In genomic region chr6:113774122-113774835, GRCh38 we compare ENCODE assay signal across 13 cellular contexts.
DNase-seq lines count a peak whose midpoint lies in the region; ATAC-seq and TF ChIP-seq lines count a peak whose summit lies in the region.
"Had no signal": no experiment of that assay in that cellular context is flagged by ENCODE, and none has a peak within 500 bp of the region (broad histone marks: within the 10 kb centered on the region; RNA-seq: fewer than 3 reads in every experiment).

No MANE protein-coding gene starts in this region.

- H3K79me2 ChIP-seq in SK-N-SH (ENCODE audit: insufficient read depth) = no peaks in the 10 kb centered on the region

- no peaks in the 10 kb centered on the region for H3K27me3 ChIP-seq in SK-N-SH (ENCODE audit: insufficient read depth)
- H3K27me3 ChIP-seq in upper lobe of right lung = no peaks in the 10 kb centered on the region

- H3K36me3 Mint-ChIP-seq in activated naive CD4-positive, alpha-beta T cell treated with anti-CD3 and anti-CD28 coated beads for 36 hours (ENCODE audit: low read depth) = no peaks in the 10 kb centered on the region
- H3K36me3 Mint-ChIP-seq: activated CD4-positive, alpha-beta memory T cell treated with anti-CD3 and anti-CD28 coated beads for 36 hours had no signal

- H3K9me3 ChIP-seq in SK-N-SH (no peaks in the 10 kb centered on the region), upper lobe of right lung (no peaks in the 10 kb centered on the region)

- no peaks in the 10 kb centered on the region for H4K20me1 ChIP-seq in SK-N-SH (ENCODE audit: insufficient read depth)

- no peak overlapping the region for H3K4me3 Mint-ChIP-seq in activated naive CD4-positive, alpha-beta T cell treated with anti-CD3 and anti-CD28 coated beads for 36 hours
- H3K4me3 Mint-ChIP-seq: activated CD4-positive, alpha-beta memory T cell treated with anti-CD3 and anti-CD28 coated beads for 36 hours had no signal

- DNase-seq in NCI-H1436 (lab: John Stamatoyannopoulos, UW) (peak; percentile 31), NCI-H1436 treated with DMSO at 0.1 percent for 48 hours (lab: John Stamatoyannopoulos, UW) (no peak), SK-N-SH (no peak), fibroblast of the aortic adventitia (ENCODE audit: low read depth) (peak; percentile 78), upper lobe of right lung (no peak), NCI-H2171 treated with DMSO at 0.1 percent for 48 hours (lab: John Stamatoyannopoulos, UW) (no peak)
- DNase-seq in activated naive CD4-positive, alpha-beta T cell treated with anti-CD3 and anti-CD28 coated beads for 36 hours = no peak
- no peak for DNase-seq in effector CD4-positive, alpha-beta T cell
- DNase-seq: activated CD4-positive, alpha-beta memory T cell treated with anti-CD3 and anti-CD28 coated beads for 36 hours; activated naive CD4-positive, alpha-beta T cell treated with Interleukin-2 at 50 U/mL for 16 hours; GF-D8; NCI-H446 treated with DMSO at 0.1 percent for 48 hours; SW 1271 had no signal

- H3K36me3 ChIP-seq in SK-N-SH (replicated peaks in 1 of 2; ENCODE audit: control insufficient read depth in 1 of 2, insufficient read depth in 2 of 2, low read length in 1 of 2) (no peaks in the 10 kb centered on the region), upper lobe of right lung (no peaks in the 10 kb centered on the region)

- no peak overlapping the region for H3K27ac Mint-ChIP-seq in activated naive CD4-positive, alpha-beta T cell treated with anti-CD3 and anti-CD28 coated beads for 36 hours
- H3K27ac Mint-ChIP-seq: activated CD4-positive, alpha-beta memory T cell treated with anti-CD3 and anti-CD28 coated beads for 36 hours had no signal

- H3K4me3 ChIP-seq in SK-N-SH (ENCODE audit: low read depth in 2 of 2, low read length in 1 of 2) (no peak overlapping the region), fibroblast of the aortic adventitia (ENCODE audit: low read depth, low read length) (no peak overlapping the region), upper lobe of right lung (no peak overlapping the region)

- POLR2A ChIA-PET in SK-N-SH (lab: Yijun Ruan, JAX) = no interaction called here

- peaks cover 12% of the 10 kb centered on the region for H3K27me3 Mint-ChIP-seq in activated naive CD4-positive, alpha-beta T cell treated with anti-CD3 and anti-CD28 coated beads for 36 hours (ENCODE audit: low read depth)
- H3K27me3 Mint-ChIP-seq: activated CD4-positive, alpha-beta memory T cell treated with anti-CD3 and anti-CD28 coated beads for 36 hours had no signal

- H3K4me2 ChIP-seq in SK-N-SH = no peak overlapping the region

- H3K4me1 Mint-ChIP-seq in activated naive CD4-positive, alpha-beta T cell treated with anti-CD3 and anti-CD28 coated beads for 36 hours (ENCODE audit: low read depth) = no peaks in the 10 kb centered on the region

- peak overlapping the region; percentile 69; the same call in 1 of the 2 replicates for H2AFZ ChIP-seq in SK-N-SH (ENCODE audit: low read depth)

- peak; percentile 55 for ATAC-seq in upper lobe of right lung

- TF ChIP-seq RAD21 in SK-N-SH (IDR thresholded peaks at IDR 0.05; ENCODE audit: low read length) = no peak

- TF ChIP-seq CTCF in SK-N-SH (IDR thresholded peaks at IDR 0.05) (no peak), fibroblast of the aortic adventitia (IDR thresholded peaks at IDR 0.05; ENCODE audit: insufficient read depth, low read length) (no peak), upper lobe of right lung (IDR thresholded peaks at IDR 0.05) (no peak)

- intact Hi-C loops in upper lobe of right lung (cut with DNase I) = no loop called here
- intact Hi-C loops in activated naive CD4-positive, alpha-beta T cell treated with anti-CD3 and anti-CD28 coated beads for 36 hours (cut with micrococcal nuclease) = no loop called here

- H3K9ac ChIP-seq in SK-N-SH = no peak overlapping the region

- no peaks in the 10 kb centered on the region for H3K9me3 Mint-ChIP-seq in activated naive CD4-positive, alpha-beta T cell treated with anti-CD3 and anti-CD28 coated beads for 36 hours
- H3K9me3 Mint-ChIP-seq: activated CD4-positive, alpha-beta memory T cell treated with anti-CD3 and anti-CD28 coated beads for 36 hours had no signal

- H3K4me1 ChIP-seq in SK-N-SH (ENCODE audit: control insufficient read depth in 1 of 2, insufficient read depth in 2 of 2, low read depth in 1 of 2, low read length in 1 of 2) = no peaks in the 10 kb centered on the region
- no peaks in the 10 kb centered on the region for H3K4me1 ChIP-seq in upper lobe of right lung

- CTCF ChIA-PET in SK-N-SH (lab: Yijun Ruan, JAX) = no interaction called here
- CTCF ChIA-PET in activated naive CD4-positive, alpha-beta T cell treated with anti-CD3 and anti-CD28 coated beads for 36 hours (lab: Charles Lee) = no interaction called here

- TF ChIP-seq EP300 in SK-N-SH (IDR thresholded peaks at IDR 0.05; ENCODE audit: borderline replicate concordance in 1 of 2, low read depth in 1 of 2, low read length in 1 of 2) = no peak

- H3F3A ChIP-seq in SK-N-SH (replicated peaks; ENCODE audit: insufficient read depth) = peaks cover 6% of the 10 kb centered on the region

- no peaks in the 10 kb centered on the region for H3K9me2 ChIP-seq in SK-N-SH

- 69% methylated on average over 2 of the region's 2 CpGs for WGBS in SK-N-SH (ENCODE audit: low lambda C conversion rate)

- peak overlapping the region in 1 of 2 experiments; percentile 69; a peak in 1 of 4 replicates for H3K27ac ChIP-seq in SK-N-SH (ENCODE audit: low read depth in 2 of 2, low read length in 1 of 2)
- no peak overlapping the region for H3K27ac ChIP-seq in upper lobe of right lung

TF ChIP-seq in SK-N-SH, 30 proteins besides CTCF, POLR2A, EP300 and RAD21:
- TF ChIP-seq ELF1 (IDR thresholded peaks at IDR 0.05) (no peak), TCF12 (IDR thresholded peaks at IDR 0.05) (no peak), FOXJ3 (CRISPR knock-in tag; IDR thresholded peaks at IDR 0.05) (no peak), JUND (IDR thresholded peaks at IDR 0.05) (0 out of 2 replicates have a peak, but pooled peaks have one; percentile 27), POLR2AphosphoS5 (IDR thresholded peaks at IDR 0.05; ENCODE audit: low read depth, low read length) (no peak), FOSL2 (IDR thresholded peaks at IDR 0.05; ENCODE audit: borderline replicate concordance, low read depth) (peak; percentile 14; the same call in 1 of the 2 replicates), SIN3A (IDR thresholded peaks at IDR 0.05; ENCODE audit: borderline replicate concordance, low read depth, low read length) (no peak)

Comparison
In these comparisons a context has a peak if more than half of its experiments do, and no peak if none do; other contexts are left out.
1. DNase-seq: peak in NCI-H1436 (single experiment) and fibroblast of the aortic adventitia (single experiment); none in NCI-H1436 treated with DMSO at 0.1 percent for 48 hours (single experiment), SK-N-SH (single experiment), upper lobe of right lung (single experiment), activated naive CD4-positive, alpha-beta T cell treated with anti-CD3 and anti-CD28 coated beads for 36 hours (single experiment), effector CD4-positive, alpha-beta T cell (single experiment) and NCI-H2171 treated with DMSO at 0.1 percent for 48 hours (single experiment).